Comparison of ENCODE assay signal across 27 cellular contexts in genomic region chr1:45824607-45825006, GRCh38.
"Had no signal": no experiment of that assay in that cellular context is flagged by ENCODE, and none has a peak within 500 bp of the region (broad histone marks: within the 10 kb centered on the region; RNA-seq: fewer than 3 reads in every experiment).

No MANE protein-coding gene starts in this region.

- H3K9me3 ChIP-seq: lower lobe of right lung, suprapubic skin had no signal

- DNase-seq: activated CD4-positive, alpha-beta T cell treated with anti-CD3 and anti-CD28 coated beads, Interleukin-2, amount 10 ng/mL, durations not matched to agents 7 days and 5 days; activated CD4-positive, CD25-positive, alpha-beta regulatory T cell treated with anti-CD3 and anti-CD28 coated beads, Interleukin-2, amount 50 U/mL, for 72 hours; activated CD8-positive, alpha-beta memory T cell treated with anti-CD3 and anti-CD28 coated beads, Interleukin-2, amount 10 ng/mL, durations not matched to agents 7 days and 5 days; activated CD8-positive, alpha-beta T cell treated with anti-CD3 and anti-CD28 coated beads for 36 hours; activated gamma-delta T cell treated with Interleukin-2 at 50 U/mL for 16 hours; activated T-cell treated with anti-CD3 and anti-CD28 coated beads for 4 hours; aorta; effector CD4-positive, alpha-beta T cell; erythroblast; foreskin melanocyte; glutamatergic neuron; immature natural killer cell; lower lobe of right lung; naive B cell; nucleus accumbens; small intestine; stimulated activated CD4-positive, alpha-beta T cell treated with anti-CD3 and anti-CD28 coated beads, Interleukin-2, amount 100 ng/mL, for 24 hours; stomach had no signal

- H3K27me3 Mint-ChIP-seq: activated CD4-positive, alpha-beta T cell treated with anti-CD3 and anti-CD28 coated beads, Interleukin-2, amount 10 ng/mL, durations not matched to agents 7 days and 5 days; activated CD8-positive, alpha-beta memory T cell treated with anti-CD3 and anti-CD28 coated beads, Interleukin-2, amount 10 ng/mL, durations not matched to agents 7 days and 5 days; activated CD8-positive, alpha-beta T cell treated with anti-CD3 and anti-CD28 coated beads for 36 hours; activated naive CD4-positive, alpha-beta T cell treated with anti-CD3 and anti-CD28 coated beads, Interleukin-2, amount 50 U/mL, for 24 hours; dendritic cell treated with granulocyte-macrophage colony-stimulating factor and Interleukin-4, amounts not matched to agents 40 ng/mL and 50 ng/mL, for 4 days; naive B cell had no signal

- H3K4me2 ChIP-seq: hepatocyte had no signal

- H2AFZ ChIP-seq: hepatocyte had no signal

- H3K4me3 ChIP-seq: hepatocyte, lower lobe of right lung, stomach, suprapubic skin, tibial nerve had no signal

- H3K4me3 Mint-ChIP-seq: activated CD4-positive, alpha-beta T cell treated with anti-CD3 and anti-CD28 coated beads, Interleukin-2, amount 10 ng/mL, durations not matched to agents 7 days and 5 days; activated CD8-positive, alpha-beta memory T cell treated with anti-CD3 and anti-CD28 coated beads, Interleukin-2, amount 10 ng/mL, durations not matched to agents 7 days and 5 days; activated CD8-positive, alpha-beta T cell treated with anti-CD3 and anti-CD28 coated beads for 36 hours; activated naive CD4-positive, alpha-beta T cell treated with anti-CD3 and anti-CD28 coated beads, Interleukin-2, amount 50 U/mL, for 24 hours; brain; dendritic cell treated with granulocyte-macrophage colony-stimulating factor and Interleukin-4, amounts not matched to agents 40 ng/mL and 50 ng/mL, for 4 days; immature natural killer cell; naive B cell; stimulated activated effector memory CD8-positive, alpha-beta T cell treated with anti-CD3 and anti-CD28 coated beads, Interleukin-12 subunit alpha, Interleukin-12 subunit beta, amount 100 ng/mL, for 72 hours had no signal

- H3K9me3 Mint-ChIP-seq: activated CD4-positive, alpha-beta T cell treated with anti-CD3 and anti-CD28 coated beads, Interleukin-2, amount 10 ng/mL, durations not matched to agents 7 days and 5 days; activated CD8-positive, alpha-beta T cell treated with anti-CD3 and anti-CD28 coated beads for 36 hours; activated naive CD4-positive, alpha-beta T cell treated with anti-CD3 and anti-CD28 coated beads, Interleukin-2, amount 50 U/mL, for 24 hours; dendritic cell treated with granulocyte-macrophage colony-stimulating factor and Interleukin-4, amounts not matched to agents 40 ng/mL and 50 ng/mL, for 4 days; immature natural killer cell; stimulated activated effector memory CD8-positive, alpha-beta T cell treated with anti-CD3 and anti-CD28 coated beads, Interleukin-12 subunit alpha, Interleukin-12 subunit beta, amount 100 ng/mL, for 72 hours had no signal

- H3K27ac Mint-ChIP-seq: activated CD4-positive, alpha-beta T cell treated with anti-CD3 and anti-CD28 coated beads, Interleukin-2, amount 10 ng/mL, durations not matched to agents 7 days and 5 days; activated CD8-positive, alpha-beta memory T cell treated with anti-CD3 and anti-CD28 coated beads, Interleukin-2, amount 10 ng/mL, durations not matched to agents 7 days and 5 days; activated CD8-positive, alpha-beta T cell treated with anti-CD3 and anti-CD28 coated beads for 36 hours; activated naive CD4-positive, alpha-beta T cell treated with anti-CD3 and anti-CD28 coated beads, Interleukin-2, amount 50 U/mL, for 24 hours; brain; dendritic cell treated with granulocyte-macrophage colony-stimulating factor and Interleukin-4, amounts not matched to agents 40 ng/mL and 50 ng/mL, for 4 days; immature natural killer cell; stimulated activated effector memory CD8-positive, alpha-beta T cell treated with anti-CD3 and anti-CD28 coated beads, Interleukin-12 subunit alpha, Interleukin-12 subunit beta, amount 100 ng/mL, for 72 hours had no signal

- H3K27me3 ChIP-seq: hepatocyte, stomach, suprapubic skin, tibial nerve had no signal

- H3K36me3 Mint-ChIP-seq: naive B cell had no signal

- H3K4me1 Mint-ChIP-seq: activated naive CD4-positive, alpha-beta T cell treated with anti-CD3 and anti-CD28 coated beads, Interleukin-2, amount 50 U/mL, for 24 hours; brain had no signal

- FAIRE-seq: small intestine had no signal

- ATAC-seq: activated CD8-positive, alpha-beta memory T cell treated with anti-CD3 and anti-CD28 coated beads, Interleukin-2, amount 10 ng/mL, durations not matched to agents 7 days and 5 days; activated CD8-positive, alpha-beta T cell treated with anti-CD3 and anti-CD28 coated beads for 36 hours; left lobe of liver; lower lobe of right lung; sciatic nerve; stimulated activated effector memory CD8-positive, alpha-beta T cell treated with anti-CD3 and anti-CD28 coated beads, Interleukin-12 subunit alpha, Interleukin-12 subunit beta, amount 100 ng/mL, for 72 hours had no signal

- H3K4me1 ChIP-seq: lower lobe of right lung, stomach, suprapubic skin, tibial nerve had no signal

- H3K27ac ChIP-seq: hepatocyte, lower lobe of right lung, stomach, suprapubic skin, tibial nerve had no signal
